Comparison of ENCODE assay signal across 1 cellular context in the genomic region with DNA sequence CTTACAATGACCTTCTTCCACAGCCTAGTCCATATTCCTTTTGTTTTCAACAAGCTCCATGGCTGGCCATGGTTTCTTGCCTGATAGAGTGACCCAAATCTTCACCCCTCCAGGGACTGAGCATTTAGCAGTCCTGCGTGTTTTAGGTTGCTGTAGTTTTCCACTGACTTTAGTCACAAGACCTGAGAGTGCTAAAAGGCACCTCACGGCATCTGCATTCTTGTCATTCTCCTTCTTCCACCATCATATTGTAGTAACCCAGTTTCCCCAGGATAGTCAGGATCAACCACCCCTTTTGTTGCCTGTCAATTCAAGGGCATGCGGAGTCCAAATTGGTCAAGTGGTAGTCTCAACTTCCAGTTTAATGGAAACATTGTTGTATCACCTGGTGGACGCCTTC.
TF ChIP-seq lines count a peak whose summit lies in the region.

No MANE protein-coding gene starts in this region.

TF ChIP-seq in H1, 55 proteins besides CTCF, POLR2A, EP300 and RAD21:
- no peak for TF ChIP-seq CEBPB (IDR thresholded peaks at IDR 0.05; ENCODE audit: low read depth, low read length)
- TF ChIP-seq TEAD4 (IDR thresholded peaks at IDR 0.05; ENCODE audit: low read depth, low read length) = peak; percentile 62
- TF ChIP-seq RNF2 (IDR thresholded peaks at IDR 0.05; ENCODE audit: borderline replicate concordance, low read depth, low read length, missing control alignments, poor library complexity, severe bottlenecking) = no peak
- TF ChIP-seq RBBP5 (IDR thresholded peaks at IDR 0.05; ENCODE audit: borderline replicate concordance, low read depth, low read length) = no peak
